2 cellular contexts compared by ENCODE assay signal in the genomic region with DNA sequence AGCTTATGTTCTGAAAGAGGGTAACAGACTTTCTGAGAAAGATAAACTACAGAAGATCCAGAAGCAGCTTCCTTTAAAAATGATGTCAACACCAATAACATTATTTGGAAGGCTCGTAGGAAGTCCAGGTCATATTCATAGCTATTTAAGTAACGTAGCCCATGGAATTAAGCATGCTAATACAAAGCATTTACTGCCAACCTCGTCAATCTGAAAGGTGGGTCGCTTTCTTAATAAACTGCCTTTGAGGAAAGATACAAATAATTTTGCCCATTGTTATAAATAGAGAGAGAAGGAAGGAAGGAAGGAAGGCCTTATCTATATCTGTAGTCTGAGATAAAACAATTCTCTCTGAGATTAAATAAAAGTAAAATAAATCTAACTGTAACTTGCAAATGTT.
TF ChIP-seq lines count a peak whose summit lies in the region.

No MANE protein-coding gene starts in this region.

TF ChIP-seq in GM12878, 131 proteins besides CTCF, POLR2A, EP300 and RAD21:
- TF ChIP-seq, protein P1, sequence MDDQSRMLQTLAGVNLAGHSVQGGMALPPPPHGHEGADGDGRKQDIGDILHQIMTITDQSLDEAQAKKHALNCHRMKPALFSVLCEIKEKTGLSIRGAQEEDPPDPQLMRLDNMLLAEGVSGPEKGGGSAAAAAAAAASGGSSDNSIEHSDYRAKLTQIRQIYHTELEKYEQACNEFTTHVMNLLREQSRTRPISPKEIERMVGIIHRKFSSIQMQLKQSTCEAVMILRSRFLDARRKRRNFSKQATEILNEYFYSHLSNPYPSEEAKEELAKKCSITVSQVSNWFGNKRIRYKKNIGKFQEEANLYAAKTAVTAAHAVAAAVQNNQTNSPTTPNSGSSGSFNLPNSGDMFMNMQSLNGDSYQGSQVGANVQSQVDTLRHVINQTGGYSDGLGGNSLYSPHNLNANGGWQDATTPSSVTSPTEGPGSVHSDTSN (IDR thresholded peaks at IDR 0.05; ENCODE audit: insufficient replicate concordance, low read depth, low read length): no peak
- TF ChIP-seq BHLHE40 (IDR thresholded peaks at IDR 0.05; ENCODE audit: borderline replicate concordance in 1 of 2, low read depth in 2 of 2, low read length in 1 of 2) (no peak), EZH2 (IDR thresholded peaks at IDR 0.05; ENCODE audit: borderline replicate concordance, control insufficient read depth, low read depth, low read length) (no peak), POLR2AphosphoS5 (IDR thresholded peaks at IDR 0.05; ENCODE audit: low read length) (no peak; the same call in 1 of the 2 replicates), LARP7 (IDR thresholded peaks at IDR 0.05) (no peak), HDAC6 (IDR thresholded peaks at IDR 0.05; ENCODE audit: unreplicated experiment) (no peak), TCF12 (IDR thresholded peaks at IDR 0.05; ENCODE audit: low read depth, low read length) (no peak), SREBF1 (IDR thresholded peaks at IDR 0.05; ENCODE audit: low read length) (no peak)
- TF ChIP-seq, protein P2, sequence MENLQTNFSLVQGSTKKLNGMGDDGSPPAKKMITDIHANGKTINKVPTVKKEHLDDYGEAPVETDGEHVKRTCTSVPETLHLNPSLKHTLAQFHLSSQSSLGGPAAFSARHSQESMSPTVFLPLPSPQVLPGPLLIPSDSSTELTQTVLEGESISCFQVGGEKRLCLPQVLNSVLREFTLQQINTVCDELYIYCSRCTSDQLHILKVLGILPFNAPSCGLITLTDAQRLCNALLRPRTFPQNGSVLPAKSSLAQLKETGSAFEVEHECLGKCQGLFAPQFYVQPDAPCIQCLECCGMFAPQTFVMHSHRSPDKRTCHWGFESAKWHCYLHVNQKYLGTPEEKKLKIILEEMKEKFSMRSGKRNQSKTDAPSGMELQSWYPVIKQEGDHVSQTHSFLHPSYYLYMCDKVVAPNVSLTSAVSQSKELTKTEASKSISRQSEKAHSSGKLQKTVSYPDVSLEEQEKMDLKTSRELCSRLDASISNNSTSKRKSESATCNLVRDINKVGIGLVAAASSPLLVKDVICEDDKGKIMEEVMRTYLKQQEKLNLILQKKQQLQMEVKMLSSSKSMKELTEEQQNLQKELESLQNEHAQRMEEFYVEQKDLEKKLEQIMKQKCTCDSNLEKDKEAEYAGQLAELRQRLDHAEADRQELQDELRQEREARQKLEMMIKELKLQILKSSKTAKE (IDR thresholded peaks at IDR 0.05; ENCODE audit: low read depth, poor library complexity, severe bottlenecking): no peak
- TF ChIP-seq, protein P3, sequence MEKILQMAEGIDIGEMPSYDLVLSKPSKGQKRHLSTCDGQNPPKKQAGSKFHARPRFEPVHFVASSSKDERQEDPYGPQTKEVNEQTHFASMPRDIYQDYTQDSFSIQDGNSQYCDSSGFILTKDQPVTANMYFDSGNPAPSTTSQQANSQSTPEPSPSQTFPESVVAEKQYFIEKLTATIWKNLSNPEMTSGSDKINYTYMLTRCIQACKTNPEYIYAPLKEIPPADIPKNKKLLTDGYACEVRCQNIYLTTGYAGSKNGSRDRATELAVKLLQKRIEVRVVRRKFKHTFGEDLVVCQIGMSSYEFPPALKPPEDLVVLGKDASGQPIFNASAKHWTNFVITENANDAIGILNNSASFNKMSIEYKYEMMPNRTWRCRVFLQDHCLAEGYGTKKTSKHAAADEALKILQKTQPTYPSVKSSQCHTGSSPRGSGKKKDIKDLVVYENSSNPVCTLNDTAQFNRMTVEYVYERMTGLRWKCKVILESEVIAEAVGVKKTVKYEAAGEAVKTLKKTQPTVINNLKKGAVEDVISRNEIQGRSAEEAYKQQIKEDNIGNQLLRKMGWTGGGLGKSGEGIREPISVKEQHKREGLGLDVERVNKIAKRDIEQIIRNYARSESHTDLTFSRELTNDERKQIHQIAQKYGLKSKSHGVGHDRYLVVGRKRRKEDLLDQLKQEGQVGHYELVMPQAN (conservative IDR thresholded peaks at IDR 0.05): no peak

TF ChIP-seq in HEK293T, 16 proteins besides CTCF, POLR2A, EP300 and RAD21 (continued from another document):
- TF ChIP-seq SUZ12 (IDR thresholded peaks at IDR 0.05) (no peak), SP1 (IDR thresholded peaks at IDR 0.05) (no peak), LEF1 (IDR thresholded peaks at IDR 0.05; ENCODE audit: borderline replicate concordance) (no peak)
